In the genomic region with DNA sequence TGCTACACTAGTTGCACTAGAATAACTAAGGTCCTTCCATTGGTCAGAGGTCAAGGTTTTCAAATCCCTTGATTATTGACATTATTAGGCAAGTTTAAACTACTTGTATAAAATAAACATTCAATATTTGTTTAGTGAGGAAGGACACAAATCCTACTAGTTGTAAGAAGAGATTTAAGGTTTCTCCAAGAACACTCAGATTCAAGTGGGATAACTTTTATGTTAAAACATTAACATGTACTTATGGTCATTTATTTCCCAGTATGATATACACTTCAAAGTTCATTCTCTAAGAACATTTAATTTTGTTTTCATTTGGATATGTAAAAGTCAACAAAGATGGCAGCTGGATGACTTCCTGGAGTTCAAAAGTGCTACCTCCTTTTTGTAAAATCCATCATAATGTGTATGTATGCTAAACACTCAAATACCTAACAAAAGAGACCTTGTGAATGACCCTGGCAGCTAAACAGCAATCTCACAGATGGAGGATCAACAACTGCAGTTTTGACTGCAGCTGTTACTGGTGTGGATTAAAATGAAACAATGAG, we compare ENCODE assay signal across 8 cellular contexts. TPM values are rescaled to one million over a fixed set of nuclear protein-coding genes. Genes with fewer than 3 reads are reported as not detected.
DNase-seq lines count a peak whose midpoint lies in the region; ATAC-seq, FAIRE-seq and TF ChIP-seq lines count a peak whose summit lies in the region.

No MANE protein-coding gene starts in this region.

- H3K4ac ChIP-seq in mesenchymal stem cell (ENCODE audit: low read depth in 1 of 2, low read length in 2 of 2) = no peak overlapping the region

- no peak for TF ChIP-seq POLR2A in A549 (IDR thresholded peaks at IDR 0.05; ENCODE audit: low read length)

- no peak overlapping the region for H4K8ac ChIP-seq in mesenchymal stem cell (ENCODE audit: low read length)

- H3K27me3 Mint-ChIP-seq in astrocyte (ENCODE audit: low read depth, unreplicated experiment) = no peaks in the 10 kb centered on the region

- peaks cover 3% of the 10 kb centered on the region for H3K79me1 ChIP-seq in mesenchymal stem cell (replicated peaks; ENCODE audit: low read length, poor library complexity, severe bottlenecking)

- POLR2A ChIA-PET in A549 (lab: Yijun Ruan, JAX) = interaction anchor here (0.6 to 2.6 kb wide), 2 partner anchors 44 to 384 kb away, joined by 11 to 34 read pairs; partner anchors contain the start of genes DDIAS and PRCP

- FAIRE-seq in A549 (lab: Jason Lieb, UNC) (no peak), astrocyte (lab: Jason Lieb, UNC) (no peak)

- H3K9me3 ChIP-seq in A549 (no peaks in the 10 kb centered on the region), HUES48 (ENCODE audit: control insufficient read depth, insufficient read depth, low read length) (no peaks in the 10 kb centered on the region), astrocyte (ENCODE audit: insufficient read depth, low read depth, low read length) (no peaks in the 10 kb centered on the region), mesenchymal stem cell (ENCODE audit: control insufficient read depth, low read length) (no peaks in the 10 kb centered on the region)

- TF ChIP-seq RAD21 in A549 (conservative IDR thresholded peaks at IDR 0.05 in 1 of 2, IDR thresholded peaks at IDR 0.05 in 1 of 2) = no peak

- peaks cover 9% of the 10 kb centered on the region for H4K20me1 ChIP-seq in astrocyte (ENCODE audit: insufficient read depth, low read length)

- H4K91ac ChIP-seq in mesenchymal stem cell (ENCODE audit: low read length) = no peak overlapping the region

- no peak overlapping the region for H2BK5ac ChIP-seq in mesenchymal stem cell (ENCODE audit: low read depth, low read length, poor library complexity, severe bottlenecking)

- H3K9me3 Mint-ChIP-seq in astrocyte (ENCODE audit: unreplicated experiment) = no peaks in the 10 kb centered on the region

- no peaks in the 10 kb centered on the region for H3K27me3 ChIP-seq in HUES48 (ENCODE audit: control insufficient read depth, insufficient read depth, low read length)
- no peaks in the 10 kb centered on the region for H3K27me3 ChIP-seq in astrocyte (ENCODE audit: insufficient read depth, low read length)
- H3K27me3 ChIP-seq in mesenchymal stem cell (ENCODE audit: control insufficient read depth in 1 of 2, insufficient read depth in 1 of 2, low read length in 2 of 2) = no peaks in the 10 kb centered on the region

- no peak overlapping the region for H2AK5ac ChIP-seq in mesenchymal stem cell (ENCODE audit: low read length, severe bottlenecking)

- H3K36me3 ChIP-seq in HUES48 (ENCODE audit: control insufficient read depth, insufficient read depth, low read length) (peaks cover 7% of the 10 kb centered on the region; the same call in 1 of the 2 replicates), astrocyte (ENCODE audit: insufficient read depth, low read length) (no peaks in the 10 kb centered on the region), mesenchymal stem cell (ENCODE audit: control insufficient read depth in 1 of 2, insufficient read depth in 2 of 2, low read depth in 1 of 2, low read length in 2 of 2) (peaks cover 4 to 16% of the 10 kb centered on the region in 2 experiments)

- no peak for TF ChIP-seq EP300 in A549 (IDR thresholded peaks at IDR 0.05)

- DNase-seq in A549 (ENCODE audit: low read depth in 1 of 2, low spot score in 1 of 2) = no peak
- DNase-seq in astrocyte (ENCODE audit: low read depth) = no peak
- DNase-seq in mesenchymal stem cell = peak; percentile 13
- no peak for DNase-seq in left lobe of liver (ENCODE audit: low spot score)
- no peak for DNase-seq in epidermal melanocyte (ENCODE audit: insufficient read length, low spot score)

- peaks cover 24% of the 10 kb centered on the region for H3K4me1 Mint-ChIP-seq in astrocyte (ENCODE audit: low read depth, unreplicated experiment)

- H3K4me3 ChIP-seq in A549 (peak overlapping the region; percentile 81), HUES48 (ENCODE audit: low read depth, low read length) (peak overlapping the region; percentile 91), astrocyte (ENCODE audit: insufficient read depth, low read depth, low read length) (peak overlapping the region; percentile 93), mesenchymal stem cell (ENCODE audit: insufficient read depth in 1 of 2, low read depth in 1 of 2, low read length in 2 of 2) (peak overlapping the region in 1 of 2 experiments; percentile 88)

- CTCF ChIA-PET in A549 (lab: Yijun Ruan, JAX) = interaction anchor here (0.6 to 1.7 kb wide), 3 partner anchors 8 to 535 kb away, joined by 3 to 5 read pairs (median 3); no protein-coding TSS in a partner anchor

- H3K23ac ChIP-seq in mesenchymal stem cell (ENCODE audit: low read length in 2 of 2) = no peak overlapping the region

- H2BK12ac ChIP-seq in mesenchymal stem cell (ENCODE audit: low read length in 2 of 2) = no peak overlapping the region

- H3K18ac ChIP-seq in mesenchymal stem cell (ENCODE audit: low read depth in 1 of 2, low read length in 2 of 2) = no peak overlapping the region

- H3K14ac ChIP-seq in mesenchymal stem cell (ENCODE audit: low read length in 2 of 2) = no peak overlapping the region

- H3K4me2 ChIP-seq in A549 (peak overlapping the region; percentile 96), astrocyte (ENCODE audit: low read length) (peak overlapping the region; percentile 95), mesenchymal stem cell (ENCODE audit: low read length, poor library complexity, severe bottlenecking) (peak overlapping the region; percentile 57)

- H2BK15ac ChIP-seq in mesenchymal stem cell (ENCODE audit: low read depth, poor library complexity, severe bottlenecking) = no peak overlapping the region

- peak overlapping the region; percentile 98 for H3K27ac Mint-ChIP-seq in astrocyte (ENCODE audit: unreplicated experiment)

- no peak overlapping the region for H2AFZ ChIP-seq in astrocyte (ENCODE audit: low read depth, low read length)
- H2AFZ ChIP-seq in mesenchymal stem cell (ENCODE audit: low read depth, low read length) = no peak overlapping the region

- peak overlapping the region; percentile 89 for H3K4me3 Mint-ChIP-seq in astrocyte (ENCODE audit: unreplicated experiment)

- H3K79me2 ChIP-seq in astrocyte (ENCODE audit: insufficient read depth, low read length) = peaks cover 52% of the 10 kb centered on the region

- H2BK120ac ChIP-seq in mesenchymal stem cell (ENCODE audit: low read depth, low read length) = no peak overlapping the region

- H3K4me1 ChIP-seq in A549 (peaks cover 7% of the 10 kb centered on the region; the same call in 2 of the 3 replicates), HUES48 (ENCODE audit: control insufficient read depth, insufficient read depth, low read length) (peaks cover 13% of the 10 kb centered on the region), astrocyte (ENCODE audit: insufficient read depth, low read length) (peaks cover 11% of the 10 kb centered on the region), mesenchymal stem cell (ENCODE audit: control insufficient read depth, insufficient read depth, low read depth, low read length) (peaks cover 3% of the 10 kb centered on the region)

- H3K9ac ChIP-seq in HUES48 (ENCODE audit: low read depth, low read length) = peak overlapping the region; percentile 90
- H3K9ac ChIP-seq in astrocyte (ENCODE audit: low read length) = peak overlapping the region; percentile 98
- H3K9ac ChIP-seq in mesenchymal stem cell (ENCODE audit: low read length) = peak overlapping the region; percentile 99

- H3K27ac ChIP-seq in A549 (peak overlapping the region; percentile 93 to 95), HUES48 (ENCODE audit: low read depth, low read length) (peak overlapping the region; percentile 87), astrocyte (ENCODE audit: low read depth, low read length) (peak overlapping the region; percentile 99), mesenchymal stem cell (ENCODE audit: low read length, poor library complexity, severe bottlenecking) (no peak overlapping the region)

- TF ChIP-seq CTCF in A549 (IDR thresholded peaks at IDR 0.05) = no peak
- no peak for TF ChIP-seq CTCF in astrocyte (IDR thresholded peaks at IDR 0.05; ENCODE audit: insufficient read depth, low read depth, low read length)

- ATAC-seq in A549 (no peak), GM19324 (IDR thresholded peaks at IDR 0.05; ENCODE audit: low FRiP score, unreplicated experiment) (no peak), GM19035 (IDR thresholded peaks at IDR 0.05; ENCODE audit: unreplicated experiment) (no peak), left lobe of liver (no peak)

- no peaks in the 10 kb centered on the region for H3K36me3 Mint-ChIP-seq in astrocyte (ENCODE audit: low read depth, unreplicated experiment)

TF ChIP-seq in A549, 52 proteins besides CTCF, POLR2A, EP300 and RAD21:
- TF ChIP-seq HOXA7 (CRISPR knock-in tag; IDR thresholded peaks at IDR 0.05) (no peak), EHMT2 (IDR thresholded peaks at IDR 0.05; ENCODE audit: low read depth) (no peak), CEBPB (IDR thresholded peaks at IDR 0.05) (no peak)
TF ChIP-seq in A549: peak in this region for 0.

RNA-seq across cellular contexts. Expression of gene CCDC90B, which starts 1.6 kb away (rescaled TPM):
- polyA plus RNA-seq in A549 (2011; rRNA removed) = 57.4 and 80.5 TPM in 2 replicates
- 21.7 and 22.3 TPM in 2 replicates for polyA plus RNA-seq in A549 (2012; cell fraction: cytosol; rRNA removed)
- polyA plus RNA-seq in A549 (2012; cell fraction: nucleus; rRNA removed) = 9.0 and 9.2 TPM in 2 replicates
- 63.7 to 65.9 TPM (median 65.5 TPM) in 3 replicates for polyA plus RNA-seq in A549 (2017; fragmentation: RNase III; extraction: RNeasy Plus Mini Kit Qiagen cat#74134 plus additional on column Dnase treatment)
- 19.3 and 22.7 TPM in 2 replicates for polyA minus RNA-seq in A549 (2011; rRNA and poly(A)+ RNA removed)
- total RNA-seq in astrocyte = 67.5 and 68.0 TPM in 2 replicates
- 75.0 TPM for polyA plus RNA-seq in mesenchymal stem cell (2013, experiment 1 of 2)
- 75.8 TPM for polyA plus RNA-seq in mesenchymal stem cell (2013, experiment 2 of 2)
- total RNA-seq in left lobe of liver = 14.5 TPM
